ENCODE assay signal across 8 cellular contexts in the genomic region with DNA sequence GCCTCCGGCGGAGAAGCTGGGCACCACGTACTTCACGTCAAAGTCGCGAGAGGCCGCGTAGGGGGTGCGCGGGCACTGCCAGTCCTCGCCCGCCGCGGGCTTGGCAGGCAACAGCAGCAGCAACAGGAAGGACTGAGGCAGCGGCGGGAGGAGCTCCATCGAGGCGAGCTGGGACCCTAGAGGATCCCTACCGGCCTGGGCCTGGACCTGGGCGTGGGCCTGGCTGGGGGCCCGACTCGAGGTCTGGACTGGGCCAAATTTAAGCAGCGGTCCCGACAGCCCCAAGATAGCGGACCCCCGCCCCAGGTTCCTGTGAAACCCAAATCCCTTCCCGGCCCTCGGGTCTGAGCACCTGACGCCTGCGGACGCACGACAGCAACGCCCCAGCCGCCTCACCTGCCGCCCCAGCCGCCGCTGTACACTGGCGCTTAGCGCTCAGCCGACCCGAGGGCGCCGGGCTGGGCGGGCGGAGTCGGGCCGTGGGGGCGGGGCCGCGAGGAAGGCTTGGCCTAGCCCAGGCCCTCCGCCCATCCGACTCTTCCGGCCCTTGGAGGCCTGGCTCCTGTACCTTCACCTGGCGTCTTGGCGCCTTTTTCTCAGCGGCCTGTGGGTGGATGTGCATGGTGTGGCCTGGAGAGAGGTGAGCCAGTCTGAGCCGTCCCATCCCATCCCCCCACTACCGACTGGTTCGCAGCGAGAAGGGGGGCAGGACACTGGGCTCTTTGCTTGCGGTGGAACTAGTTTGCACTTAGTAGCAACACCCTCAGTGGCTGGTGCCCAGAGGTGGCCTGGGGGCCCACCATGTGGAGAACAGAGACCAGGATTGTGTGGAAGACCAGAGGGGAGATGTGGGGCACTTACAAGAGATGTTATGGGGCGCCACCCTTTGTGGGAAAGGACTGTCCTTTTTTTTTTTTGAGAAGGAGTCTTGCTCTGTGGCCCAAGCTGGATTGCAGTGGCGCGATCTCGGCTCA.
A peak's percentile ranks its signal among the peaks of the same experiment; 100 is the strongest.
DNase-seq lines count a peak whose midpoint lies in the region; ATAC-seq and TF ChIP-seq lines count a peak whose summit lies in the region.

Gene MST1R, minus strand, starts transcription at position 423 of the 974 bp plus-strand sequence. Its CDS starts 264 bp downstream, at position 159.

- peak; percentile 57 for ATAC-seq in HG02943 (IDR thresholded peaks at IDR 0.05; ENCODE audit: low read depth, unreplicated experiment)
- ATAC-seq in RWPE2 (ENCODE audit: low read depth), result peak; percentile 65
- no peak for ATAC-seq in HG03378 (IDR thresholded peaks at IDR 0.05; ENCODE audit: unreplicated experiment)

- no peaks in the 10 kb centered on the region for H3K27me3 ChIP-seq in RWPE2 (ENCODE audit: insufficient read depth, poor library complexity, severe bottlenecking)

- H3K4me1 ChIP-seq in RWPE2 (ENCODE audit: insufficient read depth, poor library complexity, severe bottlenecking), result peaks cover 36% of the 10 kb centered on the region

- H3K36me3 Mint-ChIP-seq in activated naive CD8-positive, alpha-beta T cell, result no peaks in the 10 kb centered on the region

- H3K4me1 Mint-ChIP-seq in activated naive CD8-positive, alpha-beta T cell (ENCODE audit: low read depth), result peaks cover 23% of the 10 kb centered on the region

- H3K36me3 ChIP-seq in RWPE2 (ENCODE audit: low read depth), result peaks cover 32% of the 10 kb centered on the region

- peak within 1 kb of the TSS; percentile 77 for H3K27ac Mint-ChIP-seq in activated naive CD8-positive, alpha-beta T cell

- no peak for TF ChIP-seq CTCF in GM12865 (IDR thresholded peaks at IDR 0.05; ENCODE audit: insufficient read depth, low read depth, low read length, missing control alignments)
- TF ChIP-seq CTCF in RWPE2 (IDR thresholded peaks at IDR 0.05; ENCODE audit: poor library complexity, severe bottlenecking), result no peak

- peak within 1 kb of the TSS; percentile 44 for H3K4me3 ChIP-seq in GM12865 (ENCODE audit: low read depth, low read length)
- peak within 1 kb of the TSS; percentile 64 for H3K4me3 ChIP-seq in RWPE2 (ENCODE audit: severe bottlenecking)

- DNase-seq in GM12865 (ENCODE audit: low read depth) (peak; percentile 82), RWPE2 (ENCODE audit: low spot score) (peak; percentile 98), iPS DF 4.7 (ENCODE audit: extremely low read depth, low spot score) (peak; percentile 81), NCI-H524 (lab: John Stamatoyannopoulos, UW) (no peak)
- peak; percentile 62 to 77 for DNase-seq in stimulated activated CD4-positive, alpha-beta T cell treated with anti-CD3 and anti-CD28 coated beads, Interleukin-15, amount 100 ng/mL, for 1 hour (ENCODE audit: low read depth in 1 of 2, low spot score in 1 of 2)

- H3K9me3 Mint-ChIP-seq in activated naive CD8-positive, alpha-beta T cell (ENCODE audit: low read depth), result no peaks in the 10 kb centered on the region

- peak within 1 kb of the TSS; percentile 98 for H3K27ac ChIP-seq in RWPE2 (ENCODE audit: poor library complexity, severe bottlenecking)

- peak within 1 kb of the TSS; percentile 71 for H3K4me3 Mint-ChIP-seq in activated naive CD8-positive, alpha-beta T cell

- H3K27me3 Mint-ChIP-seq in activated naive CD8-positive, alpha-beta T cell, result no peaks in the 10 kb centered on the region

- H3K9me3 ChIP-seq in RWPE2 (ENCODE audit: severe bottlenecking), result no peaks in the 10 kb centered on the region

Comparison
In these comparisons a context has a peak if more than half of its experiments do, and no peak if none do; other contexts are left out.
1. DNase-seq: peak in GM12865 (single experiment), RWPE2 (single experiment), iPS DF 4.7 (single experiment) and stimulated activated CD4-positive, alpha-beta T cell treated with anti-CD3 and anti-CD28 coated beads, Interleukin-15, amount 100 ng/mL, for 1 hour (2 of 2); none in NCI-H524 (0 of 2).